ENCODE assay signal across 18 cellular contexts in genomic region chr6:42352856-42353564, GRCh38.
DNase-seq lines count a peak whose midpoint lies in the region; ATAC-seq, FAIRE-seq and TF ChIP-seq lines count a peak whose summit lies in the region.
"Had no signal": no experiment of that assay in that cellular context is flagged by ENCODE, and none has a peak within 500 bp of the region (broad histone marks: within the 10 kb centered on the region; RNA-seq: fewer than 3 reads in every experiment).

No MANE protein-coding gene starts in this region.

- 5% methylated on average over 12 of the region's 12 CpGs for WGBS in K562 (ENCODE audit: insufficient coverage, low coverage, missing lambda C conversion rate)

- in situ Hi-C loops in K562 (cut with MboI) = no loop called here

- intact Hi-C loops in K562 (cut with micrococcal nuclease) = no loop called here

- CTCF ChIA-PET in K562 (lab: Yijun Ruan, JAX; ENCODE audit: low intra/inter-chr PET ratio) = no interaction called here

- TF ChIP-seq RAD21 in K562 (CRISPR knock-in tag; conservative IDR thresholded peaks at IDR 0.05 in 1 of 2, IDR thresholded peaks at IDR 0.05 in 1 of 2) = no peak

- H3K9me1 ChIP-seq in K562 (ENCODE audit: control insufficient read depth, insufficient read depth, low read length) (no peaks in the 10 kb centered on the region), keratinocyte (ENCODE audit: control insufficient read depth, extremely low read depth, insufficient read depth, low read length) (peaks cover 3% of the 10 kb centered on the region)

- DNase-seq in EH (ENCODE audit: low read depth) = peak; percentile 76
- peak; percentile 68 for DNase-seq in LHCN-M2 (ENCODE audit: low read depth)
- no peak for DNase-seq in K562 (ENCODE audit: extremely low read depth in 1 of 4, low spot score in 3 of 4)
- peak; percentile 38 for DNase-seq in keratinocyte (ENCODE audit: low read depth, low spot score)
- DNase-seq in NOMO-1 (lab: John Stamatoyannopoulos, UW; ENCODE audit: unreplicated experiment in 2 of 2) = no peak
- DNase-seq in midbrain (lab: John Stamatoyannopoulos, UW) = no peak
- no peak for DNase-seq in stimulated activated CD4-positive, alpha-beta T cell treated with anti-CD3 and anti-CD28 coated beads, Interleukin-1b, Interleukin-23, amount 100 ng/mL, for 48 hours
- DNase-seq: activated CD4-positive, alpha-beta T cell treated with anti-CD3 and anti-CD28 coated beads for 36 hours; activated T-cell treated with anti-CD3 and anti-CD28 coated beads, Interleukin-2, amount 50 U/mL, for 1 hour; anterior cingulate cortex; effector CD4-positive, alpha-beta T cell; H9; Kasumi-1; sigmoid colon; stimulated activated CD4-positive, alpha-beta T cell treated with anti-CD3 and anti-CD28 coated beads, Interleukin-4, amount 100 ng/mL, for 24 hours had no signal

- no peak for FAIRE-seq in K562 (lab: Jason Lieb, UNC)
- no peak for FAIRE-seq in keratinocyte (lab: Jason Lieb, UNC)
- FAIRE-seq: islet of Langerhans had no signal

- H4K20me1 ChIP-seq in K562 (replicated peaks; ENCODE audit: control insufficient read depth, insufficient read depth, low read length) = no peaks in the 10 kb centered on the region
- no peaks in the 10 kb centered on the region for H4K20me1 ChIP-seq in keratinocyte (ENCODE audit: control insufficient read depth, extremely low read depth, insufficient read depth, low read length)

- no TSS peak for BruUV-seq in K562 (replicated peaks; lab: Mats Ljungman, UMichigan)

- TF ChIP-seq POLR2A in K562 (conservative IDR thresholded peaks at IDR 0.05) = no peak

- H3K9ac ChIP-seq in K562 (ENCODE audit: insufficient read depth in 1 of 2, low read depth in 2 of 2, low read length in 2 of 2) (no peak overlapping the region), keratinocyte (ENCODE audit: control insufficient read depth, extremely low read depth, insufficient read depth, low read length) (no peak overlapping the region)

- H3K36me3 ChIP-seq in K562 (ENCODE audit: control insufficient read depth, insufficient read depth, low read length) (no peaks in the 10 kb centered on the region), keratinocyte (ENCODE audit: control insufficient read depth in 2 of 2, extremely low read depth in 1 of 2, insufficient read depth in 2 of 2, low read length in 2 of 2) (peaks cover 0 to 4% of the 10 kb centered on the region in 2 experiments)
- H3K36me3 ChIP-seq: sigmoid colon, tibial nerve had no signal

- TF ChIP-seq CTCF in K562 (IDR thresholded peaks at IDR 0.05 in 2 of 3, conservative IDR thresholded peaks at IDR 0.05 in 1 of 3; ENCODE audit: insufficient read depth in 2 of 3, low read depth in 1 of 3, low read length in 3 of 3) = no peak
- TF ChIP-seq CTCF in keratinocyte (optimal IDR thresholded peaks at IDR 0.05 in 1 of 3, IDR thresholded peaks at IDR 0.05 in 1 of 3, conservative IDR thresholded peaks at IDR 0.05 in 1 of 3; ENCODE audit: extremely low read depth in 1 of 3, insufficient read depth in 2 of 3, low read length in 3 of 3) = no peak

- H3K27me3 ChIP-seq in K562 (ENCODE audit: control insufficient read depth in 2 of 2, insufficient read depth in 2 of 2, low read length in 2 of 2) (peaks cover 15 to 44% of the 10 kb centered on the region in 2 experiments), keratinocyte (ENCODE audit: control insufficient read depth, extremely low read depth, insufficient read depth, low read length) (no peaks in the 10 kb centered on the region)
- H3K27me3 ChIP-seq: sigmoid colon, tibial nerve had no signal

- POLR2A ChIA-PET in K562 (lab: Yijun Ruan, JAX) = interaction anchor here (1.0 to 1.2 kb wide), 3 partner anchors 14 to 127 kb away, joined by 3 to 4 read pairs (median 4); no protein-coding TSS in a partner anchor

- H3K4me3 ChIP-seq in K562 (no peak overlapping the region), keratinocyte (ENCODE audit: control insufficient read depth in 2 of 3, extremely low read depth in 1 of 3, insufficient read depth in 2 of 3, low read depth in 1 of 3, low read length in 3 of 3) (no peak overlapping the region)
- H3K4me3 ChIP-seq: sigmoid colon, tibial nerve had no signal

- no peak for ATAC-seq in K562
- ATAC-seq: activated CD4-positive, alpha-beta T cell treated with anti-CD3 and anti-CD28 coated beads for 36 hours; Right ventricle myocardium inferior had no signal

- TF ChIP-seq EP300 in K562 (IDR thresholded peaks at IDR 0.05; ENCODE audit: low read length) = no peak

- dilution Hi-C loops in keratinocyte (cut with MboI; ENCODE audit: extremely low pct_ligation_motif_present, low sequenced_read_pairs) = no loop called here

- H2AFZ ChIP-seq in K562 (ENCODE audit: low read depth, low read length) (no peak overlapping the region), keratinocyte (ENCODE audit: control insufficient read depth, low read length) (no peak overlapping the region)

- H3K27ac ChIP-seq in K562 (ENCODE audit: extremely low read depth, low read depth, low read length) (no peak overlapping the region), keratinocyte (ENCODE audit: control insufficient read depth, insufficient read depth, low read length) (no peak overlapping the region)
- H3K27ac ChIP-seq: sigmoid colon, tibial nerve had no signal

- no peaks in the 10 kb centered on the region for H3K4me1 ChIP-seq in K562 (replicated peaks in 1 of 2; ENCODE audit: control insufficient read depth in 2 of 2, insufficient read depth in 2 of 2, low read length in 2 of 2)
- peaks cover 15% of the 10 kb centered on the region for H3K4me1 ChIP-seq in keratinocyte (ENCODE audit: control insufficient read depth, extremely low read depth, insufficient read depth, low read length)
- H3K4me1 ChIP-seq: sigmoid colon, tibial nerve had no signal

- H3K4me2 ChIP-seq in K562 (ENCODE audit: insufficient read depth, low read length) (no peak overlapping the region), keratinocyte (ENCODE audit: control insufficient read depth, extremely low read depth, insufficient read depth, low read depth, low read length) (no peak overlapping the region)

- no peaks in the 10 kb centered on the region for H3K79me2 ChIP-seq in K562 (ENCODE audit: control insufficient read depth, insufficient read depth, low read length)
- no peaks in the 10 kb centered on the region for H3K79me2 ChIP-seq in keratinocyte (ENCODE audit: control insufficient read depth, insufficient read depth, low read length)

- no peaks in the 10 kb centered on the region for H3K9me3 ChIP-seq in K562 (replicated peaks; ENCODE audit: control insufficient read depth, insufficient read depth, low read depth, low read length)
- no peaks in the 10 kb centered on the region for H3K9me3 ChIP-seq in keratinocyte (ENCODE audit: control insufficient read depth, low read depth, low read length)
- H3K9me3 ChIP-seq: sigmoid colon, tibial nerve had no signal

TF ChIP-seq in K562, 482 proteins besides CTCF, POLR2A, EP300 and RAD21:
- TF ChIP-seq PATZ1 (CRISPR knock-in tag; IDR thresholded peaks at IDR 0.05; ENCODE audit: borderline replicate concordance) = no peak
- no peak for TF ChIP-seq ZNF133 (CRISPR knock-in tag; IDR thresholded peaks at IDR 0.05)
- TF ChIP-seq ZNF316 (IDR thresholded peaks at IDR 0.05) = 0 out of 2 replicates have a peak, but pooled peaks have one; percentile 21
- TF ChIP-seq DNMT1 (IDR thresholded peaks at IDR 0.05) = no peak
- TF ChIP-seq NFE2L1 (tag; IDR thresholded peaks at IDR 0.05; ENCODE audit: borderline replicate concordance, low read depth) = no peak
- no peak for TF ChIP-seq HMG20B (CRISPR knock-in tag; IDR thresholded peaks at IDR 0.05)
- no peak for TF ChIP-seq ZNF217 (CRISPR knock-in tag; IDR thresholded peaks at IDR 0.05)
- TF ChIP-seq TSHZ1 (CRISPR knock-in tag; IDR thresholded peaks at IDR 0.05) = no peak
- no peak for TF ChIP-seq E2F3 (CRISPR knock-in tag; IDR thresholded peaks at IDR 0.05)

Comparison
In these comparisons a context has a peak if more than half of its experiments do, and no peak if none do; other contexts are left out.
1. DNase-seq: peak in EH (single experiment), LHCN-M2 (single experiment) and keratinocyte (single experiment); none in K562 (0 of 4), NOMO-1 (0 of 2), midbrain (single experiment) and stimulated activated CD4-positive, alpha-beta T cell treated with anti-CD3 and anti-CD28 coated beads, Interleukin-1b, Interleukin-23, amount 100 ng/mL, for 48 hours (single experiment).